21 cellular contexts compared by ENCODE assay signal in the genomic region with DNA sequence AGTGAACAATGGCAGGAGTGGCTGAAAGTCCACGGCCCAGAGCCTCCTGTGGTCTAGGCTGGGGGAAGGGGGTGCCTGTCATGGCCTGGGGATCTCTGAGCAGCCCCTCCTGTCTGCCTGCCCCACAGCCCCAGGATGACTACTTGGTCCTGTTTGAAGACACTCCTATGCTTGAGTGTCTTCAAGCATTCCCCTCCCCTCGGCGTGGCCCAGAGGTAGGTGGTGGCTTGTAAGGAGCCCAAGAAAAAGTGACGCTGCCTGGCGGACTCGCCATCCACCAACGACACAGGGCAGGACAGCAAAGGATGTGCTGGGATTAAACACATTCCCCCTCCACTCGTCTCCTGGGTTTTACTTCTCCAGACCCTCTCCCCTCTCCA. TPM values are rescaled to one million over a fixed set of nuclear protein-coding genes. Genes with fewer than 3 reads are reported as not detected.
A peak's percentile ranks its signal among the peaks of the same experiment; 100 is the strongest.
DNase-seq lines count a peak whose midpoint lies in the region; ATAC-seq, FAIRE-seq and TF ChIP-seq lines count a peak whose summit lies in the region.
"Had no signal": no experiment of that assay in that cellular context is flagged by ENCODE, and none has a peak within 500 bp of the region (broad histone marks: within the 10 kb centered on the region; RNA-seq: fewer than 3 reads in every experiment).

No MANE protein-coding gene starts in this region.

- H3K27ac ChIP-seq in kidney (ENCODE audit: low read depth in 2 of 2, low read length in 2 of 2) (no peak overlapping the region), spleen (no peak overlapping the region)
- no peak overlapping the region for H3K27ac ChIP-seq in CD4-positive, alpha-beta T cell (ENCODE audit: low read depth, low read length)

- H3K9me3 ChIP-seq in kidney (ENCODE audit: control insufficient read depth in 1 of 2, low read length in 2 of 2) (no peaks in the 10 kb centered on the region), spleen (no peaks in the 10 kb centered on the region)
- no peaks in the 10 kb centered on the region for H3K9me3 ChIP-seq in CD4-positive, alpha-beta T cell (ENCODE audit: control insufficient read depth, low read length)
- H3K9me3 ChIP-seq: BE2C had no signal

- no peak for TF ChIP-seq POLR2A in spleen (IDR thresholded peaks at IDR 0.05)

- TF ChIP-seq CTCF in kidney (IDR thresholded peaks at IDR 0.05; ENCODE audit: borderline replicate concordance, extremely low read depth, insufficient read depth) (no peak), spleen (IDR thresholded peaks at IDR 0.05 in 8 of 11, conservative IDR thresholded peaks at IDR 0.05 in 3 of 11) (no peak)
- TF ChIP-seq CTCF in CD4-positive, alpha-beta T cell (IDR thresholded peaks at IDR 0.05) = no peak

- no peak overlapping the region for H3K27ac Mint-ChIP-seq in CD4-positive, alpha-beta T cell
- H3K27ac Mint-ChIP-seq: GM23338 had no signal

- H3K4me3 Mint-ChIP-seq in CD4-positive, alpha-beta T cell = no peak overlapping the region
- H3K4me3 Mint-ChIP-seq: CD8-positive, alpha-beta memory T cell; GM23338 had no signal

- FAIRE-seq in kidney (lab: Jason Lieb, UNC) = no peak
- FAIRE-seq: A204.1, D721Med, GM12891, GM18507 had no signal

- DNase-seq in D341Med (ENCODE audit: low spot score) (peak; percentile 3), kidney (peak; percentile 41), spleen (peak; percentile 71), NCI-H748 treated with DMSO at 0.1 percent for 48 hours (lab: John Stamatoyannopoulos, UW) (no peak)
- DNase-seq in CD4-positive, alpha-beta T cell = no peak
- no peak for DNase-seq in activated CD8-positive, alpha-beta memory T cell treated with anti-CD3 and anti-CD28 coated beads for 24 hours
- DNase-seq: BE2C, NCI-H1105, NCI-H2081, NCI-H446 treated with DMSO at 0.1 percent for 48 hours, NCI-H82, OCI-M1, SHP77 had no signal

- H3K36me3 ChIP-seq in kidney (ENCODE audit: control insufficient read depth in 1 of 2, insufficient read depth in 2 of 2, low read length in 2 of 2) (no peaks in the 10 kb centered on the region), spleen (peaks cover 0 to 52% (median 2%) of the 10 kb centered on the region in 6 donors)
- H3K36me3 ChIP-seq: BE2C had no signal

- intact Hi-C loops in kidney (cut with DNase I) (no loop called here), spleen (cut with DNase I; ENCODE audit: low total_unique reads) (no loop called here)
- intact Hi-C loops in CD4-positive, alpha-beta T cell (cut with DNase I, micrococcal nuclease) = no loop called here

- POLR2A ChIA-PET in CD4-positive, alpha-beta T cell (lab: Charles Lee) = no interaction called here

- H3K27me3 ChIP-seq in spleen (replicated peaks in 1 of 7) = no peaks in the 10 kb centered on the region
- no peaks in the 10 kb centered on the region for H3K27me3 ChIP-seq in CD4-positive, alpha-beta T cell (ENCODE audit: control insufficient read depth, insufficient read depth, low read length)
- H3K27me3 ChIP-seq: BE2C had no signal

- H3K9me3 Mint-ChIP-seq in CD4-positive, alpha-beta T cell = no peaks in the 10 kb centered on the region
- H3K9me3 Mint-ChIP-seq: CD8-positive, alpha-beta memory T cell; GM23338 had no signal

- H3K4me3 ChIP-seq in kidney (ENCODE audit: low read length in 2 of 2) (no peak overlapping the region), spleen (no peak overlapping the region)
- H3K4me3 ChIP-seq: GM23338 had no signal

- peaks cover under 1 to 3% of the 10 kb centered on the region in 2 donors for H3K4me1 ChIP-seq in kidney (ENCODE audit: control insufficient read depth in 1 of 2, insufficient read depth in 1 of 2, low read depth in 1 of 2, low read length in 2 of 2)
- H3K4me1 ChIP-seq in spleen = peaks cover 0 to 14% (median 6%) of the 10 kb centered on the region in 6 donors
- H3K4me1 ChIP-seq: BE2C had no signal

- H3K27me3 Mint-ChIP-seq in CD4-positive, alpha-beta T cell = no peaks in the 10 kb centered on the region
- H3K27me3 Mint-ChIP-seq: CD8-positive, alpha-beta memory T cell had no signal

- ATAC-seq in CD4-positive, alpha-beta T cell (ENCODE audit: poor library complexity) = no peak
- ATAC-seq: GM23338, HCT116, SK-N-SH treated with all-trans-retinoic acid at 6 μM for 48 hours had no signal

- 73 to 86% (median 77%) methylated on average over 8 of the region's 8 CpGs for WGBS in spleen, 5 donors

- no peak overlapping the region for H3K9ac ChIP-seq in kidney (ENCODE audit: low read length in 2 of 2)

- H3K4me1 Mint-ChIP-seq in CD4-positive, alpha-beta T cell (ENCODE audit: low read depth) = no peaks in the 10 kb centered on the region
- H3K4me1 Mint-ChIP-seq: CD8-positive, alpha-beta memory T cell had no signal

- H3K36me3 Mint-ChIP-seq in CD4-positive, alpha-beta T cell (ENCODE audit: low read depth) = no peaks in the 10 kb centered on the region

- CTCF ChIA-PET in CD4-positive, alpha-beta T cell (lab: Charles Lee) = no interaction called here

RNA-seq across cellular contexts. Expression of a gene that starts 5.7 kb away (rescaled TPM):
- 20.7 TPM for total RNA-seq in kidney
- 50.2 TPM for polyA plus RNA-seq in kidney (ENCODE audit: insufficient read depth, low read depth, low replicate concordance)
- 100 to 1,000 TPM in 4 of 7 donors, 10 to 100 TPM in 3; 35.2 to 184 (median 124) TPM for total RNA-seq in spleen
- polyA plus RNA-seq in spleen = 10 to 100 TPM; 42.5 to 56.6 (median 49.0) TPM
- 10 to 100 TPM; 13.8 to 14.4 TPM for total RNA-seq in CD4-positive, alpha-beta T cell

RNA-seq across cellular contexts. Expression of a gene that starts 7.3 kb away (rescaled TPM):
- 1.1 TPM for total RNA-seq in kidney
- polyA plus RNA-seq in kidney (ENCODE audit: insufficient read depth, low read depth, low replicate concordance) = 13.3 TPM
- total RNA-seq in spleen = 1 to 10 TPM; 2.0 to 9.4 (median 5.5) TPM
- polyA plus RNA-seq in spleen = 1 to 10 TPM; 1.3 to 3.9 (median 1.7) TPM
- under 1 TPM; 0.19 to 0.45 TPM for total RNA-seq in CD4-positive, alpha-beta T cell
- polyA plus RNA-seq: CD8-positive, alpha-beta memory T cell had no signal

RNA-seq across cellular contexts. Expression of a gene that starts 33.7 kb away (rescaled TPM):
- 2.0 TPM for total RNA-seq in kidney
- polyA plus RNA-seq in kidney (ENCODE audit: insufficient read depth, low read depth, low replicate concordance) = not detected
- 1 to 10 TPM in 3 of 7 donors, under 1 TPM in 3, not detected in 1; 0.32 to 2.4 (median 0.82) TPM for total RNA-seq in spleen
- polyA plus RNA-seq in spleen = not detected
- total RNA-seq in CD4-positive, alpha-beta T cell = under 1 TPM in 1 of 2 experiments, not detected in 1; 0.58 TPM
- polyA plus RNA-seq: GM23338 had no signal

RNA-seq across cellular contexts. Expression of a gene that starts 50.5 kb away (rescaled TPM):
- 28.5 TPM for total RNA-seq in kidney
- 20.6 TPM for polyA plus RNA-seq in kidney (ENCODE audit: insufficient read depth, low read depth, low replicate concordance)
- 10 to 100 TPM; 22.9 to 35.1 (median 26.7) TPM for total RNA-seq in spleen
- polyA plus RNA-seq in spleen = 10 to 100 TPM; 27.2 to 31.7 (median 27.8) TPM
- 10 to 100 TPM; 38.9 to 40.3 TPM for total RNA-seq in CD4-positive, alpha-beta T cell

Comparison
In these comparisons a context has a peak if more than half of its experiments do, and no peak if none do; other contexts are left out.
1. DNase-seq: peak in D341Med (single experiment), kidney (single experiment) and spleen (single experiment); none in NCI-H748 treated with DMSO at 0.1 percent for 48 hours (single experiment), CD4-positive, alpha-beta T cell (0 of 10) and activated CD8-positive, alpha-beta memory T cell treated with anti-CD3 and anti-CD28 coated beads for 24 hours (single experiment).